Comparison of ENCODE assay signal across 11 cellular contexts in genomic region chr1:27133990-27134389, GRCh38. TPM values are rescaled to one million over a fixed set of nuclear protein-coding genes. Genes with fewer than 3 reads are reported as not detected.
DNase-seq lines count a peak whose midpoint lies in the region; ATAC-seq, FAIRE-seq and TF ChIP-seq lines count a peak whose summit lies in the region.
"Had no signal": no experiment of that assay in that cellular context is flagged by ENCODE, and none has a peak within 500 bp of the region (broad histone marks: within the 10 kb centered on the region; RNA-seq: fewer than 3 reads in every experiment).

No MANE protein-coding gene starts in this region.

- no peaks in the 10 kb centered on the region for H3K27me3 Mint-ChIP-seq in memory B cell
- H3K27me3 Mint-ChIP-seq: activated CD8-positive, alpha-beta memory T cell treated with anti-CD3 and anti-CD28 coated beads, Interleukin-2, amount 10 ng/mL, durations not matched to agents 7 days and 5 days had no signal

- CTCF ChIA-PET in HEK293T (lab: Yijun Ruan, JAX), result interaction anchor here (0.6 to 0.7 kb wide), 2 partner anchors 33 to 97 kb away, joined by 4 to 6 read pairs; no protein-coding TSS in a partner anchor

- DNase-seq in GM12891 (ENCODE audit: insufficient read length, low spot score) (no peak), MV-4-11 (lab: John Stamatoyannopoulos, UW) (peak; percentile 59), memory B cell (ENCODE audit: low spot score in 2 of 2) (no peak), NCI-H1436 (lab: John Stamatoyannopoulos, UW) (no peak), NCI-H146 (lab: John Stamatoyannopoulos, UW) (no peak), HEK293T (ENCODE audit: extremely low spot score) (no peak), NCI-H345 (lab: John Stamatoyannopoulos, UW) (no peak)
- DNase-seq: activated CD8-positive, alpha-beta memory T cell treated with anti-CD3 and anti-CD28 coated beads, Interleukin-2, amount 10 ng/mL, durations not matched to agents 7 days and 5 days; amygdala; NK-92 treated with Interleukin-12 subunit alpha and Interleukin-12 subunit beta, amount 100 ng/mL, for 24 hours had no signal

- POLR2A ChIA-PET in HEK293T (lab: Yijun Ruan, JAX), result interaction anchor here (0.6 to 3.3 kb wide), 3 partner anchors 11 to 20 kb away, joined by 3 to 12 read pairs (median 4); partner anchors contain the start of gene SLC9A1

- no peaks in the 10 kb centered on the region for H3K9me3 Mint-ChIP-seq in memory B cell

- peak; percentile 67 for ATAC-seq in GM19463 (IDR thresholded peaks at IDR 0.05; ENCODE audit: unreplicated experiment)
- ATAC-seq in memory B cell (ENCODE audit: low read depth), result peak; percentile 72
- ATAC-seq: activated CD8-positive, alpha-beta memory T cell treated with anti-CD3 and anti-CD28 coated beads, Interleukin-2, amount 10 ng/mL, durations not matched to agents 7 days and 5 days had no signal

- FAIRE-seq in GM12891 (lab: Jason Lieb, UNC), result peak; percentile 50

- H3K4me1 Mint-ChIP-seq in memory B cell, result peaks cover 34% of the 10 kb centered on the region

- H3K36me3 Mint-ChIP-seq in memory B cell, result peaks cover 3% of the 10 kb centered on the region

- no peak for TF ChIP-seq POLR2A in GM12891 (IDR thresholded peaks at IDR 0.05; ENCODE audit: low read depth, low read length)

- H3K27ac Mint-ChIP-seq in memory B cell, result peak overlapping the region; percentile 62
- H3K27ac Mint-ChIP-seq: activated CD8-positive, alpha-beta memory T cell treated with anti-CD3 and anti-CD28 coated beads, Interleukin-2, amount 10 ng/mL, durations not matched to agents 7 days and 5 days had no signal

- no peak overlapping the region for H3K4me3 Mint-ChIP-seq in memory B cell
- H3K4me3 Mint-ChIP-seq: activated CD8-positive, alpha-beta memory T cell treated with anti-CD3 and anti-CD28 coated beads, Interleukin-2, amount 10 ng/mL, durations not matched to agents 7 days and 5 days had no signal

TF ChIP-seq in GM12891, 5 proteins besides CTCF, POLR2A, EP300 and RAD21:
- TF ChIP-seq SPI1 (IDR thresholded peaks at IDR 0.05; ENCODE audit: low read depth, low read length) (peak; percentile 88), TAF1 (IDR thresholded peaks at IDR 0.05; ENCODE audit: low read depth, low read length) (no peak)
TF ChIP-seq in GM12891: peak in this region for 1.

TF ChIP-seq in HEK293T, 16 proteins besides CTCF, POLR2A, EP300 and RAD21:
- no peak for TF ChIP-seq SUZ12 (IDR thresholded peaks at IDR 0.05)
TF ChIP-seq in HEK293T: peak in this region for 0.

RNA-seq across cellular contexts. Expression of gene SLC9A1, which starts 20.9 kb away (rescaled TPM):
- polyA plus RNA-seq in GM12891 (2012; ENCODE audit: low read depth, missing spikeins), result 8.9 TPM
